ENCODE assay signal across 16 cellular contexts in the genomic region with DNA sequence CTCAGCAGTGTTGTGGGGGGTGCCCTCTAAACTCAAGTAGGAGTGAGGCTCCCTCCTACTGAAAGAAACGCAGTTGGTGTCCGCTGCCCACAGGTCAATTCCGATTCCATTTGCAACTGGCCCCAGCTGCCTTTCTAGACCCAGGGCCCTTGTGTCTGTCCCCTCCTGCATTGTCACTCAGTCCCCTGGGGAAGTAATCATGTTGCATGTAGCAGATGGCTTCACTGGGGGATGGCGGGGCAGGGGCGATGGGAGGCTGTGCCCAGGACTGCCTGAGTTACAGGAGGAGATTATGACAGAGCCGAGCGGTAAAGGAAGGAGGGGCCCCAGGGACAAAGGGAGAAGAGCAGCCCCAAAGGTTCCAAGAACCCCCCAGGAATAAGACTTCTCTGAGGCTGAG.
"Had no signal": no experiment of that assay in that cellular context is flagged by ENCODE, and none has a peak within 500 bp of the region (broad histone marks: within the 10 kb centered on the region; RNA-seq: fewer than 3 reads in every experiment).

No MANE protein-coding gene starts in this region.

- H3K4me1 ChIP-seq: gastrocnemius medialis, pancreas, uterus had no signal

- H3K4me3 Mint-ChIP-seq: activated naive CD4-positive, alpha-beta T cell treated with anti-CD3 and anti-CD28 coated beads, Interleukin-2, amount 10 ng/mL, durations not matched to agents 7 days and 5 days; nephron had no signal

- H3K4me3 ChIP-seq: coronary artery, gastrocnemius medialis, left ventricle myocardium inferior, pancreas, stomach, thoracic aorta, uterus had no signal

- H3K27ac Mint-ChIP-seq: activated naive CD4-positive, alpha-beta T cell treated with anti-CD3 and anti-CD28 coated beads, Interleukin-2, amount 10 ng/mL, durations not matched to agents 7 days and 5 days had no signal

- FAIRE-seq: keratinocyte, pancreas had no signal

- H3K36me3 ChIP-seq: gastrocnemius medialis, left ventricle myocardium inferior, pancreas, stomach, thoracic aorta, uterus had no signal

- H3K36me3 Mint-ChIP-seq: activated naive CD4-positive, alpha-beta T cell treated with anti-CD3 and anti-CD28 coated beads, Interleukin-2, amount 10 ng/mL, durations not matched to agents 7 days and 5 days had no signal

- DNase-seq: activated CD4-positive, alpha-beta T cell treated with anti-CD3 and anti-CD28 coated beads for 1 hour; activated CD4-positive, alpha-beta T cell treated with anti-CD3 and anti-CD28 coated beads, Interleukin-2, amount 50 U/mL, for 48 hours; activated naive CD4-positive, alpha-beta T cell treated with anti-CD3 and anti-CD28 coated beads, Interleukin-2, amount 10 ng/mL, durations not matched to agents 7 days and 5 days; central memory CD4-positive, alpha-beta T cell; effector CD4-positive, alpha-beta T cell; gastrocnemius medialis; left ventricle myocardium inferior; mesenchymal stem cell; pancreas; stomach; T-helper 9 cell; uterus had no signal

- ATAC-seq: gastrocnemius medialis, pancreas had no signal

- H3K9me3 Mint-ChIP-seq: activated naive CD4-positive, alpha-beta T cell treated with anti-CD3 and anti-CD28 coated beads, Interleukin-2, amount 10 ng/mL, durations not matched to agents 7 days and 5 days; nephron had no signal

- H3K9me3 ChIP-seq: gastrocnemius medialis, left ventricle myocardium inferior, pancreas, stomach, thoracic aorta, uterus had no signal
